20 cellular contexts compared by ENCODE assay signal in genomic region chr3:98645039-98645438, GRCh38. TPM values are rescaled to one million over a fixed set of nuclear protein-coding genes. Genes with fewer than 3 reads are reported as not detected.
DNase-seq lines count a peak whose midpoint lies in the region; ATAC-seq and TF ChIP-seq lines count a peak whose summit lies in the region.
"Had no signal": no experiment of that assay in that cellular context is flagged by ENCODE, and none has a peak within 500 bp of the region (broad histone marks: within the 10 kb centered on the region; RNA-seq: fewer than 3 reads in every experiment).

No MANE protein-coding gene starts in this region.

- no peak for TF ChIP-seq CTCF in osteoblast (IDR thresholded peaks at IDR 0.05; ENCODE audit: extremely low read depth, low read depth, low read length)

- no peaks in the 10 kb centered on the region for H3K9me3 ChIP-seq in osteoblast (ENCODE audit: low read depth, low read length)
- H3K9me3 ChIP-seq: BLaER1, colonic mucosa, esophagus muscularis mucosa, vagina had no signal

- in situ Hi-C loops in G401 (cut with HindIII; ENCODE audit: low sequenced_read_pairs): no loop called here

- no peak overlapping the region for H3K4me2 ChIP-seq in osteoblast (ENCODE audit: insufficient read depth, low read length)
- H3K4me2 ChIP-seq: BLaER1, hepatocyte had no signal

- DNase-seq in RPMI7951 (ENCODE audit: low read depth) (peak; percentile 77), osteoblast (ENCODE audit: insufficient read length, low spot score, missing footprints) (no peak), anterior cingulate cortex (lab: John Stamatoyannopoulos, UW) (no peak), G401 (ENCODE audit: low spot score) (no peak)
- no peak for DNase-seq in activated CD4-positive, CD25-positive, alpha-beta regulatory T cell treated with anti-CD3 and anti-CD28 coated beads, Interleukin-2, amount 50 U/mL, for 72 hours
- DNase-seq: activated CD4-positive, alpha-beta T cell treated with anti-CD3 and anti-CD28 coated beads, Interleukin-2, amount 50 U/mL, for 1 hour; amniotic stem cell; colonic mucosa; IMR-90; natural killer cell; NCI-H526; right cardiac atrium; stimulated activated CD4-positive, alpha-beta T cell treated with anti-CD3 and anti-CD28 coated beads, Interleukin-2, amount 100 ng/mL, for 48 hours had no signal

- H3K4me1 ChIP-seq in osteoblast (ENCODE audit: insufficient read depth, low read length): no peaks in the 10 kb centered on the region
- H3K4me1 ChIP-seq: BLaER1, colonic mucosa, esophagus muscularis mucosa, vagina had no signal

- H3K27ac ChIP-seq in osteoblast (ENCODE audit: low read depth, low read length): no peak overlapping the region
- H3K27ac ChIP-seq: BLaER1, colonic mucosa, esophagus muscularis mucosa, hepatocyte, vagina had no signal

- H3K4me3 ChIP-seq in osteoblast (ENCODE audit: insufficient read depth, low read length): no peak overlapping the region
- H3K4me3 ChIP-seq: BLaER1, colonic mucosa, esophagus muscularis mucosa, hepatocyte, vagina had no signal

- H4K20me1 ChIP-seq in osteoblast (ENCODE audit: insufficient read depth, low read length): no peaks in the 10 kb centered on the region
- H4K20me1 ChIP-seq: BLaER1 had no signal

- ATAC-seq in GM18867 (IDR thresholded peaks at IDR 0.05; ENCODE audit: unreplicated experiment): peak; percentile 75
- ATAC-seq in HG02885 (IDR thresholded peaks at IDR 0.05; ENCODE audit: poor library complexity, unreplicated experiment): peak; percentile 80
- no peak for ATAC-seq in HG02763 (IDR thresholded peaks at IDR 0.05; ENCODE audit: unreplicated experiment)
- ATAC-seq: natural killer cell, right cardiac atrium had no signal

- no peaks in the 10 kb centered on the region for H3K79me2 ChIP-seq in osteoblast (ENCODE audit: insufficient read depth, low read length)
- H3K79me2 ChIP-seq: hepatocyte had no signal

- peaks cover 12% of the 10 kb centered on the region for H3K27me3 ChIP-seq in osteoblast (ENCODE audit: insufficient read depth, low read length)
- H3K27me3 ChIP-seq: BLaER1, colonic mucosa, esophagus muscularis mucosa, hepatocyte, vagina had no signal

- no peaks in the 10 kb centered on the region for H3K36me3 ChIP-seq in osteoblast (ENCODE audit: insufficient read depth, low read length)
- H3K36me3 ChIP-seq: BLaER1, colonic mucosa, esophagus muscularis mucosa, vagina had no signal

- peak overlapping the region; percentile 25 for H2AFZ ChIP-seq in osteoblast (ENCODE audit: low read length)
- H2AFZ ChIP-seq: hepatocyte had no signal

RNA-seq across cellular contexts. Expression of gene CPOX, which starts 51.6 kb away (rescaled TPM):
- 61.5 and 63.3 TPM in 2 replicates for total RNA-seq in RPMI7951 (2014; rRNA removed; shearing (Covaris generic))
- 21.5 and 22.1 TPM in 2 replicates for total RNA-seq in osteoblast
- 23.1 and 28.6 TPM in 2 replicates for total RNA-seq in G401 (2014; rRNA removed; shearing (Covaris generic))
